Comparison of ENCODE assay signal across 3 cellular contexts in the genomic region with DNA sequence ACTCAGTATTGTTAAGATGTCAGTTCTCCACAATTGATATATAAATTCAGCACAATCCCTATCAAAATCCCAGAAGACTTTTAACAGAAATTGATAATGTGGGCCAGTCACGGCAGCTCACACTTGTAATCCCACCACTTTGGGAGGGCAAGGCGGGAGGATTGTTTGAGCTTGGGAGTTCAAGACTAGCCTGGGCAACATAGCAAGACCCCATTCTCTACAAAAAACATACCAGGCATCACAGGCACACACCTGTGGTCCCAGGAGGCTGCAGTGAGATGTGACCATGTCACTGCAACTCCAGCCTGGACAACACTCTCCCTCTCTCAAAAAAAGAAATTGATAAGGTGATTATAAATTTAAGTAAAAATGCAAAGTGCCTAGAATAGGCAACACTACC.
TF ChIP-seq lines count a peak whose summit lies in the region.

No MANE protein-coding gene starts in this region.

TF ChIP-seq in HepG2, 621 proteins besides CTCF, POLR2A, EP300 and RAD21:
- TF ChIP-seq ZBTB7B (CRISPR knock-in tag; IDR thresholded peaks at IDR 0.05) = no peak
- TF ChIP-seq ZNF121 (CRISPR knock-in tag; IDR thresholded peaks at IDR 0.05) = peak; percentile 85

TF ChIP-seq in HEK293, 187 proteins besides CTCF, POLR2A, EP300 and RAD21:
- TF ChIP-seq ZBTB48 (tag by site-specific recombination; IDR thresholded peaks at IDR 0.05) = no peak
- TF ChIP-seq ZNF16 (tag by site-specific recombination; IDR thresholded peaks at IDR 0.05; ENCODE audit: low read depth) = no peak
- no peak for TF ChIP-seq SP2 (tag by site-specific recombination; IDR thresholded peaks at IDR 0.05)
- TF ChIP-seq ZNF121 (tag by site-specific recombination; IDR thresholded peaks at IDR 0.05) = peak; percentile 52; the same call in 1 of the 2 replicates
- TF ChIP-seq, protein P1, sequence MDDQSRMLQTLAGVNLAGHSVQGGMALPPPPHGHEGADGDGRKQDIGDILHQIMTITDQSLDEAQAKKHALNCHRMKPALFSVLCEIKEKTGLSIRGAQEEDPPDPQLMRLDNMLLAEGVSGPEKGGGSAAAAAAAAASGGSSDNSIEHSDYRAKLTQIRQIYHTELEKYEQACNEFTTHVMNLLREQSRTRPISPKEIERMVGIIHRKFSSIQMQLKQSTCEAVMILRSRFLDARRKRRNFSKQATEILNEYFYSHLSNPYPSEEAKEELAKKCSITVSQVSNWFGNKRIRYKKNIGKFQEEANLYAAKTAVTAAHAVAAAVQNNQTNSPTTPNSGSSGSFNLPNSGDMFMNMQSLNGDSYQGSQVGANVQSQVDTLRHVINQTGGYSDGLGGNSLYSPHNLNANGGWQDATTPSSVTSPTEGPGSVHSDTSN (CRISPR knock-in tag; IDR thresholded peaks at IDR 0.05) = no peak
- TF ChIP-seq ZNF707 (tag by site-specific recombination; IDR thresholded peaks at IDR 0.05) = no peak
- TF ChIP-seq ZNF211 (tag by site-specific recombination; IDR thresholded peaks at IDR 0.05; ENCODE audit: low read depth) = no peak

TF ChIP-seq in K562, 482 proteins besides CTCF, POLR2A, EP300 and RAD21:
- TF ChIP-seq ZNF121 (CRISPR knock-in tag; conservative IDR thresholded peaks at IDR 0.05) (peak; percentile 63), RFX1 (IDR thresholded peaks at IDR 0.05) (no peak)
